12 cellular contexts compared by ENCODE assay signal in genomic region chr5:4563400-4563799, GRCh38.
A peak's percentile ranks its signal among the peaks of the same experiment; 100 is the strongest.
DNase-seq lines count a peak whose midpoint lies in the region; ATAC-seq, FAIRE-seq and TF ChIP-seq lines count a peak whose summit lies in the region.
"Had no signal": no experiment of that assay in that cellular context is flagged by ENCODE, and none has a peak within 500 bp of the region (broad histone marks: within the 10 kb centered on the region; RNA-seq: fewer than 3 reads in every experiment).

No MANE protein-coding gene starts in this region.

- peak; percentile 2; the same call in 1 of the 2 replicates for TF ChIP-seq CTCF in BE2C (IDR thresholded peaks at IDR 0.05; ENCODE audit: low read depth, low read length)
- TF ChIP-seq CTCF in fibroblast of mammary gland (conservative IDR thresholded peaks at IDR 0.05; ENCODE audit: control insufficient read depth, insufficient read depth, low read depth, low read length): no peak
- TF ChIP-seq CTCF in left lung (IDR thresholded peaks at IDR 0.05): no peak
- no peak for TF ChIP-seq CTCF in pancreas (IDR thresholded peaks at IDR 0.05)

- H3K4me3 ChIP-seq in BE2C (ENCODE audit: low read depth, low read length): no peak overlapping the region
- H3K4me3 ChIP-seq in fibroblast of mammary gland (ENCODE audit: control insufficient read depth, low read depth, low read length): no peak overlapping the region
- H3K4me3 ChIP-seq in left lung: no peak overlapping the region
- H3K4me3 ChIP-seq in pancreas: no peak overlapping the region
- H3K4me3 ChIP-seq: ovary had no signal

- WGBS in pancreas, 2 donors: 41 to 51% methylated on average over 4 of the region's 4 CpGs

- no peak overlapping the region for H3K4me3 Mint-ChIP-seq in activated naive CD4-positive, alpha-beta T cell treated with anti-CD3 and anti-CD28 coated beads, Interleukin-2, amount 10 ng/mL, durations not matched to agents 7 days and 5 days
- H3K4me3 Mint-ChIP-seq: activated CD8-positive, alpha-beta T cell treated with anti-CD3 and anti-CD28 coated beads for 36 hours; CD8-positive, alpha-beta T cell had no signal

- no peaks in the 10 kb centered on the region for H3K9me3 ChIP-seq in BE2C
- peaks cover 0 to 40% of the 10 kb centered on the region in 2 donors for H3K9me3 ChIP-seq in left lung
- H3K9me3 ChIP-seq in pancreas: no peaks in the 10 kb centered on the region
- H3K9me3 ChIP-seq: ovary had no signal

- intact Hi-C loops in left lung (cut with DNase I) (no loop called here), pancreas (cut with DNase I) (no loop called here)

- H3K36me3 Mint-ChIP-seq in activated naive CD4-positive, alpha-beta T cell treated with anti-CD3 and anti-CD28 coated beads, Interleukin-2, amount 10 ng/mL, durations not matched to agents 7 days and 5 days: no peaks in the 10 kb centered on the region
- H3K36me3 Mint-ChIP-seq: CD8-positive, alpha-beta T cell had no signal

- peaks cover 2% of the 10 kb centered on the region for H3K9me3 Mint-ChIP-seq in activated naive CD4-positive, alpha-beta T cell treated with anti-CD3 and anti-CD28 coated beads, Interleukin-2, amount 10 ng/mL, durations not matched to agents 7 days and 5 days

- DNase-seq in BE2C: no peak
- DNase-seq in LHCN-M2 (ENCODE audit: low read depth): peak; percentile 26
- DNase-seq in RKO (ENCODE audit: low spot score): peak; percentile 21
- peak; percentile 5 for DNase-seq in fibroblast of mammary gland (ENCODE audit: low read depth)
- DNase-seq in left lung: no peak
- no peak for DNase-seq in stimulated activated CD8-positive, alpha-beta memory T cell treated with anti-CD3 and anti-CD28 coated beads, Interleukin-4, amount 100 ng/mL, for 48 hours
- DNase-seq in pancreas: no peak
- DNase-seq in activated naive CD4-positive, alpha-beta T cell treated with anti-CD3 and anti-CD28 coated beads, Interleukin-2, amount 10 ng/mL, durations not matched to agents 7 days and 5 days: no peak
- DNase-seq: activated CD8-positive, alpha-beta T cell treated with anti-CD3 and anti-CD28 coated beads for 36 hours; CD8-positive, alpha-beta T cell; left ventricle myocardium superior; ovary had no signal

- no peaks in the 10 kb centered on the region for H3K27me3 Mint-ChIP-seq in activated naive CD4-positive, alpha-beta T cell treated with anti-CD3 and anti-CD28 coated beads, Interleukin-2, amount 10 ng/mL, durations not matched to agents 7 days and 5 days
- H3K27me3 Mint-ChIP-seq: activated CD8-positive, alpha-beta T cell treated with anti-CD3 and anti-CD28 coated beads for 36 hours had no signal

- no peak for FAIRE-seq in pancreas (lab: Jason Lieb, UNC)

- H3K4me1 Mint-ChIP-seq in activated naive CD4-positive, alpha-beta T cell treated with anti-CD3 and anti-CD28 coated beads, Interleukin-2, amount 10 ng/mL, durations not matched to agents 7 days and 5 days: no peaks in the 10 kb centered on the region

- no peaks in the 10 kb centered on the region for H3K27me3 ChIP-seq in BE2C
- no peaks in the 10 kb centered on the region for H3K27me3 ChIP-seq in left lung
- H3K27me3 ChIP-seq in pancreas: peaks cover 0 to 4% (median 0%) of the 10 kb centered on the region in 4 donors
- H3K27me3 ChIP-seq: ovary had no signal

- ATAC-seq in left lung: no peak
- no peak for ATAC-seq in pancreas
- ATAC-seq: activated CD8-positive, alpha-beta T cell treated with anti-CD3 and anti-CD28 coated beads for 36 hours; CD8-positive, alpha-beta T cell; left ventricle myocardium superior had no signal

- no peak overlapping the region for H3K27ac ChIP-seq in left lung
- no peak overlapping the region for H3K27ac ChIP-seq in pancreas
- H3K27ac ChIP-seq: ovary had no signal

- H3K27ac Mint-ChIP-seq in activated naive CD4-positive, alpha-beta T cell treated with anti-CD3 and anti-CD28 coated beads, Interleukin-2, amount 10 ng/mL, durations not matched to agents 7 days and 5 days: no peak overlapping the region
- H3K27ac Mint-ChIP-seq: activated CD8-positive, alpha-beta T cell treated with anti-CD3 and anti-CD28 coated beads for 36 hours; CD8-positive, alpha-beta T cell had no signal

- H3K36me3 ChIP-seq in BE2C (no peaks in the 10 kb centered on the region), left lung (no peaks in the 10 kb centered on the region), pancreas (no peaks in the 10 kb centered on the region)
- H3K36me3 ChIP-seq: ovary had no signal

- H3K4me1 ChIP-seq in BE2C (no peaks in the 10 kb centered on the region), left lung (no peaks in the 10 kb centered on the region), pancreas (no peaks in the 10 kb centered on the region)

- CTCF ChIA-PET in activated naive CD4-positive, alpha-beta T cell treated with anti-CD3 and anti-CD28 coated beads, Interleukin-2, amount 10 ng/mL, durations not matched to agents 7 days and 5 days (lab: Charles Lee): no interaction called here

Comparison
In these comparisons a context has a peak if more than half of its experiments do, and no peak if none do; other contexts are left out.
1. DNase-seq: peak in LHCN-M2 (single experiment), RKO (single experiment) and fibroblast of mammary gland (single experiment); none in BE2C (single experiment), left lung (0 of 2), stimulated activated CD8-positive, alpha-beta memory T cell treated with anti-CD3 and anti-CD28 coated beads, Interleukin-4, amount 100 ng/mL, for 48 hours (single experiment), pancreas (0 of 6) and activated naive CD4-positive, alpha-beta T cell treated with anti-CD3 and anti-CD28 coated beads, Interleukin-2, amount 10 ng/mL, durations not matched to agents 7 days and 5 days (single experiment).